In genomic region chr15:42273099-42273899, GRCh38 we compare ENCODE assay signal across 1 cellular context.
TF ChIP-seq lines count a peak whose summit lies in the region.

TSS of gene GANC (plus strand) at chr15:42273201. CDS start at chr15:42274482, 1,281 bp downstream.
TSS of gene TMEM87A (minus strand) at chr15:42273433. CDS start at chr15:42273398, 35 bp downstream.

TF ChIP-seq in HepG2, 621 proteins besides CTCF, POLR2A, EP300 and RAD21 (continued from another document and continues in another):
- TF ChIP-seq ATF3 (CRISPR knock-in tag; IDR thresholded peaks at IDR 0.05) (no peak; the same call in 1 of the 2 replicates), KDM5B (CRISPR knock-in tag; IDR thresholded peaks at IDR 0.05; ENCODE audit: borderline replicate concordance) (peak; percentile 53), PTBP1 (IDR thresholded peaks at IDR 0.05; ENCODE audit: low read depth, low read length, poor library complexity, severe bottlenecking) (no peak), HNRNPLL (IDR thresholded peaks at IDR 0.05; ENCODE audit: low read depth, low read length, poor library complexity, severe bottlenecking) (peak; percentile 52), ZHX1 (CRISPR knock-in tag; IDR thresholded peaks at IDR 0.05; ENCODE audit: low read depth) (peak; percentile 82), ZNF644 (CRISPR knock-in tag; IDR thresholded peaks at IDR 0.05; ENCODE audit: low read depth) (peak; percentile 34; the same call in 1 of the 2 replicates), THAP7 (CRISPR knock-in tag; IDR thresholded peaks at IDR 0.05) (0 out of 2 replicates have a peak, but pooled peaks have one; percentile 91), ZNF350 (CRISPR knock-in tag; IDR thresholded peaks at IDR 0.05; ENCODE audit: borderline replicate concordance, low read depth) (peak; percentile 79), TAF15 (IDR thresholded peaks at IDR 0.05; ENCODE audit: low read depth, low read length, poor library complexity, severe bottlenecking) (no peak), MAFF (IDR thresholded peaks at IDR 0.05; ENCODE audit: low read depth, low read length) (peak; percentile 15; the same call in 1 of the 2 replicates), ZNF674 (CRISPR knock-in tag; IDR thresholded peaks at IDR 0.05; ENCODE audit: low read depth) (no peak), TFAP4 (IDR thresholded peaks at IDR 0.05; ENCODE audit: borderline replicate concordance, low read depth) (peak; percentile 94), HIC2 (CRISPR knock-in tag; IDR thresholded peaks at IDR 0.05; ENCODE audit: low read depth) (peak; percentile 41; the same call in 1 of the 2 replicates), RBM22 (optimal IDR thresholded peaks at IDR 0.05; ENCODE audit: low read length) (no peak), CCDC6 (CRISPR knock-in tag; IDR thresholded peaks at IDR 0.05) (peak; percentile 70), SMARCC2 (IDR thresholded peaks at IDR 0.05) (no peak), ZMAT3 (CRISPR knock-in tag; conservative IDR thresholded peaks at IDR 0.05) (0 out of 2 replicates have a peak, but pooled peaks have one; percentile 50), ZNF788 (CRISPR knock-in tag; IDR thresholded peaks at IDR 0.05; ENCODE audit: borderline replicate concordance) (peak; percentile 65; the same call in 1 of the 2 replicates), HIVEP1 (CRISPR knock-in tag; IDR thresholded peaks at IDR 0.05) (0 out of 2 replicates have a peak, but pooled peaks have one; percentile 74), ZNF816 (CRISPR knock-in tag; IDR thresholded peaks at IDR 0.05; ENCODE audit: borderline replicate concordance) (no peak), U2AF2 (IDR thresholded peaks at IDR 0.05; ENCODE audit: low read depth, low read length) (no peak), MEF2D (CRISPR knock-in tag; IDR thresholded peaks at IDR 0.05) (peak; percentile 83; the same call in 1 of the 2 replicates), NFE2L2 (IDR thresholded peaks at IDR 0.05; ENCODE audit: low read length) (no peak), ZNF34 (CRISPR knock-in tag; IDR thresholded peaks at IDR 0.05; ENCODE audit: borderline replicate concordance) (no peak), ZNF136 (CRISPR knock-in tag; IDR thresholded peaks at IDR 0.05; ENCODE audit: low read depth) (peak; percentile 91; the same call in 1 of the 2 replicates), TBL1XR1 (IDR thresholded peaks at IDR 0.05; ENCODE audit: borderline replicate concordance, low read length, partially characterized antibody) (peak; percentile 49), ZSCAN5A (CRISPR knock-in tag; IDR thresholded peaks at IDR 0.05; ENCODE audit: borderline replicate concordance) (peak; percentile 85; the same call in 1 of the 2 replicates), ZFP36 (IDR thresholded peaks at IDR 0.05; ENCODE audit: borderline replicate concordance, low read depth, low read length, partially characterized antibody) (no peak), TERF1 (CRISPR knock-in tag; IDR thresholded peaks at IDR 0.05) (no peak), AKNA (CRISPR knock-in tag; IDR thresholded peaks at IDR 0.05; ENCODE audit: borderline replicate concordance) (0 out of 2 replicates have a peak, but pooled peaks have one; percentile 22), MED13 (CRISPR knock-in tag; IDR thresholded peaks at IDR 0.05) (0 out of 2 replicates have a peak, but pooled peaks have one; percentile 68), HOXD1 (CRISPR knock-in tag; IDR thresholded peaks at IDR 0.05) (peak; percentile 53; the same call in 1 of the 2 replicates), ZFP82 (CRISPR knock-in tag; IDR thresholded peaks at IDR 0.05; ENCODE audit: borderline replicate concordance) (no peak), JUND (CRISPR knock-in tag; IDR thresholded peaks at IDR 0.05) (no peak), ARNTL (CRISPR knock-in tag; IDR thresholded peaks at IDR 0.05) (no peak), ESRRA (CRISPR knock-in tag; IDR thresholded peaks at IDR 0.05; ENCODE audit: low read depth) (no peak; the same call in 1 of the 2 replicates), ETS1 (CRISPR knock-in tag; IDR thresholded peaks at IDR 0.05) (no peak), ZNF740 (CRISPR knock-in tag; IDR thresholded peaks at IDR 0.05) (peak; percentile 17; the same call in 1 of the 2 replicates), SP140L (CRISPR knock-in tag; IDR thresholded peaks at IDR 0.05; ENCODE audit: borderline replicate concordance) (no peak), AGO1 (IDR thresholded peaks at IDR 0.05; ENCODE audit: low read depth, low read length, poor library complexity, severe bottlenecking) (no peak), ZNF558 (CRISPR knock-in tag; IDR thresholded peaks at IDR 0.05; ENCODE audit: borderline replicate concordance) (peak; percentile 79; the same call in 1 of the 2 replicates), ZNF75D (CRISPR knock-in tag; IDR thresholded peaks at IDR 0.05; ENCODE audit: borderline replicate concordance) (no peak), ETV5 (CRISPR knock-in tag; IDR thresholded peaks at IDR 0.05; ENCODE audit: borderline replicate concordance) (peak; percentile 91), KDM4B (CRISPR knock-in tag; IDR thresholded peaks at IDR 0.05) (no peak)
